In the genomic region with DNA sequence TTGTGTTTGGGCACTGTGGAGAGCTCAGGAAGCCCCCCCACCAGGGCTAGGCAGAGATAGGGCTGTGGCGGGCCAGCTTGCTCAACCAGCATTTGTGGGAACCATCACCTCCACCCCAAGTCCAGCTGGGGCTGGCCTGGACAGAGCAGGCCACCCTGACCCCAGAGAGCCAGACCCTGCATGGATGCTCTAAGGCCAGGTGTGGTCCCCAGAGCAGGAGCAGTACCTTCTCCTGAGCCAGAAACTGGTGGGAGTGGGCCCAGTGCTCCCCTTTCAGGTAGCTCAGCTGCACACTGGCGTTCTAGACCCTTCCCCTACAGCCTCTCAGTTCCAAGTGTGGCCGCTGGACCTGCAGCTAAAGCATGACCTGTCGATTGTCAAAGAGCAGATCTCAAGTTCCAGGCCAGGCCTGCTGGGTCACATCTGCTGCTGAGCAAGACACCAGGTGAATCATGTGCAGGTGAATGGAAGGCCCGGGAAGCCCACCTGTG, we compare ENCODE assay signal across 21 cellular contexts. TPM values are rescaled to one million over a fixed set of nuclear protein-coding genes. Genes with fewer than 3 reads are reported as not detected.
DNase-seq lines count a peak whose midpoint lies in the region; ATAC-seq, FAIRE-seq and TF ChIP-seq lines count a peak whose summit lies in the region.
"Had no signal": no experiment of that assay in that cellular context is flagged by ENCODE, and none has a peak within 500 bp of the region (broad histone marks: within the 10 kb centered on the region; RNA-seq: fewer than 3 reads in every experiment).

No MANE protein-coding gene starts in this region.

- H3K79me2 ChIP-seq in HepG2 (ENCODE audit: insufficient read depth, low read length), result no peaks in the 10 kb centered on the region

- POLR2A ChIA-PET in HepG2 (lab: Yijun Ruan, JAX), result no interaction called here

- no peak overlapping the region for H3K4me3 Mint-ChIP-seq in chondrocyte (ENCODE audit: unreplicated experiment)
- H3K4me3 Mint-ChIP-seq: natural killer cell had no signal

- peaks cover 2% of the 10 kb centered on the region for H3K4me1 Mint-ChIP-seq in chondrocyte (ENCODE audit: low read depth)

- CTCF ChIA-PET in HepG2 (lab: Yijun Ruan, JAX; ENCODE audit: low intra/inter-chr PET ratio, low total read pairs), result no interaction called here

- H3K27me3 ChIP-seq in right lobe of liver, result no peaks in the 10 kb centered on the region
- H3K27me3 ChIP-seq in HepG2 (ENCODE audit: control insufficient read depth in 1 of 2, insufficient read depth in 2 of 2, low read length in 2 of 2), result peaks cover 7 to 13% of the 10 kb centered on the region in 2 experiments; a peak in 3 of 5 replicates
- H3K27me3 ChIP-seq: body of pancreas, testis had no signal

- no peak overlapping the region for H3K4me2 ChIP-seq in HepG2 (ENCODE audit: low read depth, low read length)

- H2AFZ ChIP-seq in HepG2 (ENCODE audit: low read length), result no peak overlapping the region

- no peak for TF ChIP-seq EP300 in HepG2 (IDR thresholded peaks at IDR 0.05; ENCODE audit: low read depth in 2 of 2, low read length in 2 of 2)
- TF ChIP-seq EP300 in HepG2 (CRISPR knock-in tag; IDR thresholded peaks at IDR 0.05; ENCODE audit: borderline replicate concordance), result no peak

- H4K20me1 ChIP-seq in HepG2 (ENCODE audit: insufficient read depth, low read length), result no peaks in the 10 kb centered on the region

- no peak for FAIRE-seq in HepG2 (lab: Jason Lieb, UNC)
- FAIRE-seq: endothelial cell of umbilical vein, keratinocyte had no signal

- no peak for TF ChIP-seq RAD21 in HepG2 (CRISPR knock-in tag; IDR thresholded peaks at IDR 0.05)

- H3K9me3 Mint-ChIP-seq in chondrocyte (ENCODE audit: low read depth), result no peaks in the 10 kb centered on the region
- H3K9me3 Mint-ChIP-seq: activated naive CD4-positive, alpha-beta T cell treated with anti-CD3 and anti-CD28 coated beads, Interleukin-2, amount 50 U/mL, for 72 hours; natural killer cell had no signal

- H3K27ac Mint-ChIP-seq in chondrocyte (ENCODE audit: unreplicated experiment), result no peak overlapping the region
- H3K27ac Mint-ChIP-seq: activated naive CD4-positive, alpha-beta T cell treated with anti-CD3 and anti-CD28 coated beads, Interleukin-2, amount 50 U/mL, for 72 hours; natural killer cell had no signal

- 100% methylated on average over 1 of the region's 5 CpGs for WGBS in right lobe of liver (ENCODE audit: insufficient coverage, low coverage, low lambda C conversion rate, missing lambda C conversion rate)
- 20% methylated on average over 2 of the region's 5 CpGs for WGBS in HepG2 (ENCODE audit: low lambda C conversion rate)

- no peak overlapping the region for H3K9ac ChIP-seq in HepG2 (ENCODE audit: insufficient read depth, low read depth, low read length)

- H3K27me3 Mint-ChIP-seq in chondrocyte (ENCODE audit: low read depth), result no peaks in the 10 kb centered on the region

- peak; percentile 14 to 37 (median 31) for DNase-seq in right lobe of liver
- DNase-seq in HepG2 (ENCODE audit: low spot score), result no peak
- peak; percentile 85 for DNase-seq in chondrocyte (ENCODE audit: low spot score)
- DNase-seq in mucosa of descending colon, result peak in 2 of 3 donors; percentile 9 to 40
- DNase-seq in NCI-H2029 (lab: John Stamatoyannopoulos, UW), result no peak
- DNase-seq: cortex of kidney, hippocampal formation, KG1, mesendoderm, NCI-H1694 treated with DMSO at 0.1 percent for 48 hours, NCI-H82, testis had no signal

- H3K9me3 ChIP-seq in right lobe of liver (no peaks in the 10 kb centered on the region), HepG2 (ENCODE audit: low read length) (no peaks in the 10 kb centered on the region), mucosa of descending colon (no peaks in the 10 kb centered on the region)
- H3K9me3 ChIP-seq: body of pancreas, Caco-2, testis had no signal

- TF ChIP-seq CTCF in right lobe of liver (IDR thresholded peaks at IDR 0.05) (no peak), HepG2 (CRISPR knock-in tag; IDR thresholded peaks at IDR 0.05) (no peak), chondrocyte (IDR thresholded peaks at IDR 0.05) (no peak), mucosa of descending colon (IDR thresholded peaks at IDR 0.05) (no peak)

- H3K36me3 ChIP-seq in right lobe of liver (no peaks in the 10 kb centered on the region), HepG2 (replicated peaks in 1 of 2; ENCODE audit: control insufficient read depth in 1 of 2, insufficient read depth in 2 of 2, low read length in 2 of 2) (no peaks in the 10 kb centered on the region), mucosa of descending colon (ENCODE audit: low read depth) (no peaks in the 10 kb centered on the region)

- H3K4me3 ChIP-seq in right lobe of liver, result no peak overlapping the region
- no peak overlapping the region for H3K4me3 ChIP-seq in HepG2 (replicated peaks in 1 of 3; ENCODE audit: insufficient read depth in 1 of 3, low read depth in 2 of 3, low read length in 3 of 3)
- no peak overlapping the region for H3K4me3 ChIP-seq in mucosa of descending colon
- H3K4me3 ChIP-seq: body of pancreas, SK-N-MC, testis had no signal

- no TSS peak for BruUV-seq in HepG2 (replicated peaks; lab: Mats Ljungman, UMichigan)

- in situ Hi-C loops in HepG2 (cut with HindIII; ENCODE audit: extremely low pct_ligation_motif_present, low pct_unique_long_range_greater_than_20kb), result no loop called here

- H3K36me3 Mint-ChIP-seq in chondrocyte (ENCODE audit: low read depth), result no peaks in the 10 kb centered on the region
- H3K36me3 Mint-ChIP-seq: activated naive CD4-positive, alpha-beta T cell treated with anti-CD3 and anti-CD28 coated beads, Interleukin-2, amount 50 U/mL, for 72 hours; natural killer cell had no signal

- no peak overlapping the region for H3K27ac ChIP-seq in right lobe of liver
- H3K27ac ChIP-seq in HepG2 (ENCODE audit: extremely low read length, insufficient read depth, low read length), result no peak overlapping the region
- H3K27ac ChIP-seq: body of pancreas, SK-N-MC, testis had no signal

- intact Hi-C loops in right lobe of liver (cut with DNase I), result no loop called here
- intact Hi-C loops in HepG2 (cut with micrococcal nuclease; ENCODE audit: unreplicated experiment), result no loop called here
- intact Hi-C loops in mucosa of descending colon (cut with DNase I, micrococcal nuclease), result no loop called here

- H3K4me1 ChIP-seq in right lobe of liver (no peaks in the 10 kb centered on the region), HepG2 (ENCODE audit: insufficient read depth, low read length) (no peaks in the 10 kb centered on the region), mucosa of descending colon (ENCODE audit: low read depth) (no peaks in the 10 kb centered on the region)
- H3K4me1 ChIP-seq: body of pancreas, Caco-2 had no signal

- TF ChIP-seq POLR2A in right lobe of liver (IDR thresholded peaks at IDR 0.05) (no peak), HepG2 (IDR thresholded peaks at IDR 0.05; ENCODE audit: insufficient read depth in 1 of 2, low read depth in 2 of 2, low read length in 2 of 2) (no peak)

- no peak for ATAC-seq in right lobe of liver
- no peak for ATAC-seq in HepG2
- ATAC-seq in mucosa of descending colon, result no peak
- ATAC-seq in HG02759 (IDR thresholded peaks at IDR 0.05; ENCODE audit: unreplicated experiment), result no peak
- ATAC-seq in GM18867 (IDR thresholded peaks at IDR 0.05; ENCODE audit: unreplicated experiment), result no peak
- ATAC-seq: activated naive CD4-positive, alpha-beta T cell treated with anti-CD3 and anti-CD28 coated beads, Interleukin-2, amount 50 U/mL, for 72 hours; body of pancreas; natural killer cell had no signal

TF ChIP-seq in HepG2, 621 proteins besides CTCF, POLR2A, EP300 and RAD21 (continues in another document):
- no peak for TF ChIP-seq ZNF10 (CRISPR knock-in tag; IDR thresholded peaks at IDR 0.05; ENCODE audit: borderline replicate concordance, low read depth)
- TF ChIP-seq, protein P1, sequence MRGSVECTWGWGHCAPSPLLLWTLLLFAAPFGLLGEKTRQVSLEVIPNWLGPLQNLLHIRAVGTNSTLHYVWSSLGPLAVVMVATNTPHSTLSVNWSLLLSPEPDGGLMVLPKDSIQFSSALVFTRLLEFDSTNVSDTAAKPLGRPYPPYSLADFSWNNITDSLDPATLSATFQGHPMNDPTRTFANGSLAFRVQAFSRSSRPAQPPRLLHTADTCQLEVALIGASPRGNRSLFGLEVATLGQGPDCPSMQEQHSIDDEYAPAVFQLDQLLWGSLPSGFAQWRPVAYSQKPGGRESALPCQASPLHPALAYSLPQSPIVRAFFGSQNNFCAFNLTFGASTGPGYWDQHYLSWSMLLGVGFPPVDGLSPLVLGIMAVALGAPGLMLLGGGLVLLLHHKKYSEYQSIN (CRISPR knock-in tag; IDR thresholded peaks at IDR 0.05; ENCODE audit: borderline replicate concordance), result no peak
- no peak for TF ChIP-seq MEF2D (CRISPR knock-in tag; IDR thresholded peaks at IDR 0.05)
- TF ChIP-seq ZNF33B (CRISPR knock-in tag; IDR thresholded peaks at IDR 0.05), result no peak
- TF ChIP-seq KDM6A (CRISPR knock-in tag; IDR thresholded peaks at IDR 0.05; ENCODE audit: low read depth), result no peak

RNA-seq across cellular contexts. Expression of gene RASGEF1A, which starts 57.2 kb away (rescaled TPM):
- total RNA-seq in right lobe of liver (under 1 TPM; 0.05 to 0.30 (median 0.12) TPM), HepG2 (2016; rRNA removed; fragmentation: Illumina TruSeq; extraction: Trizol) (0.20 and 0.39 TPM in 2 replicates), chondrocyte (0.05 to 0.18 TPM in 2 of 3 replicates, not detected in the other), mucosa of descending colon (1 to 10 TPM in 1 of 3 donors, under 1 TPM in 2; 0.43 to 1.2 (median 0.58) TPM)
- 0.61 TPM in 1 of 2 replicates, not detected in the other for total RNA-seq in HepG2 (2016; cell fraction: cytosol; rRNA removed; fragmentation: Illumina TruSeq; extraction: Trizol; ENCODE audit: low read depth)
- 0.11 and 0.51 TPM in 2 replicates for total RNA-seq in HepG2 (2016; cell fraction: insoluble cytoplasmic fraction; rRNA removed; fragmentation: Illumina TruSeq; extraction: Trizol)
- 0.28 and 0.45 TPM in 2 replicates for total RNA-seq in HepG2 (2016; cell fraction: membrane; rRNA removed; fragmentation: Illumina TruSeq; extraction: Trizol)
- total RNA-seq in HepG2 (2016; cell fraction: nucleus; rRNA removed; fragmentation: Illumina TruSeq; extraction: Trizol), result 0.31 TPM in 1 of 2 replicates, not detected in the other
- polyA plus RNA-seq in HepG2 (2011; rRNA removed), result 0.14 and 0.41 TPM in 2 replicates
- 0.23 and 0.33 TPM in 2 replicates for polyA plus RNA-seq in HepG2 (2011; cell fraction: cytosol; rRNA removed)
- 0.34 and 0.90 TPM in 2 replicates for polyA plus RNA-seq in HepG2 (2011; cell fraction: nucleus; rRNA removed)
- polyA plus RNA-seq in HepG2 (2012), result 0.04 and 0.09 TPM in 2 replicates
- 0.08 and 0.25 TPM in 2 replicates for polyA plus RNA-seq in HepG2 (2016; cell fraction: cytosol; fragmentation: Illumina TruSeq; extraction: Trizol; ENCODE audit: low read depth)
- 0.42 and 0.59 TPM in 2 replicates for polyA plus RNA-seq in HepG2 (2016; cell fraction: insoluble cytoplasmic fraction; fragmentation: Illumina TruSeq; extraction: Trizol; ENCODE audit: low read depth)
- polyA plus RNA-seq in HepG2 (2016; cell fraction: membrane; fragmentation: Illumina TruSeq; extraction: Trizol; ENCODE audit: low read depth), result 0.24 and 0.30 TPM in 2 replicates
- 0.36 and 0.65 TPM in 2 replicates for polyA plus RNA-seq in HepG2 (2016; cell fraction: nucleus; fragmentation: Illumina TruSeq; extraction: Trizol; ENCODE audit: insufficient read depth, low read depth)
- polyA minus RNA-seq in HepG2 (2011; rRNA and poly(A)+ RNA removed; ENCODE audit: low replicate concordance), result 0.10 and 0.72 TPM in 2 replicates
- not detected in 2 replicates for polyA minus RNA-seq in HepG2 (2011; cell fraction: cytosol; rRNA and poly(A)+ RNA removed)
- 0.75 TPM in 1 of 2 replicates, not detected in the other for polyA minus RNA-seq in HepG2 (2011; cell fraction: nucleus; rRNA and poly(A)+ RNA removed)

Comparison
In these comparisons a context has a peak if more than half of its experiments do, and no peak if none do; other contexts are left out.
1. DNase-seq: peak in right lobe of liver (3 of 3), chondrocyte (single experiment) and mucosa of descending colon (2 of 3); none in HepG2 (single experiment) and NCI-H2029 (single experiment).